Comparison of ENCODE assay signal across 8 cellular contexts in the genomic region with DNA sequence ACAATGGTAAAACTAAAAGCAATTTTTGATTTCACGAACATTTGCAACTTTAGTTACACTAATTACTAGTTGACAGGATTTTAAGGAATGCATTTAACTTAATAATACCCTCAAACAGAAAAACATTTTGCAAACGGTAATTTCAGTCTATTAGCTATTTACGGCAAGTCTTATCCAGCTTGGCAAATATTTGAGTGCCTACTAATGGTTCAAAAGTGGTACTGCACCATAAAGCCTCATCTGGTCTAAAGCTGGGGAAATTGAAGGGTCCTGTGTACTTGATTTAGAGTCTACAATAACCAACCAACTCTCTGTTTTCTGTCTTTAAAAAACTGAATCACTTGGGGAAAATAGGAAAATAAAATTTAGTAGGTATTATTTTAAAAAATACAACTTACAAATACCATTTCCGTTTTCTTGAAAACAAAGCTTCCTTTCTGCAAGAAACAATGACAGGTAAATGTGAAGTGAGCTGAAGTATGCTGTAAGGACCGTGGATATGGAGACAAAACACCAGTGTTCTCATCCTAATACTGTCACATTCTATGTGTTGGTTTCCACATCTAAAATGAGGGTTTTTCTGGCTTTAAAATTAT.
DNase-seq lines count a peak whose midpoint lies in the region; ATAC-seq and TF ChIP-seq lines count a peak whose summit lies in the region.

No MANE protein-coding gene starts in this region.

- H3K4me3 Mint-ChIP-seq in effector memory CD8-positive, alpha-beta T cell: no peak overlapping the region

- peaks cover 3% of the 10 kb centered on the region for H3K36me3 Mint-ChIP-seq in effector memory CD8-positive, alpha-beta T cell (ENCODE audit: insufficient read depth)

- H3K9me3 Mint-ChIP-seq in effector memory CD8-positive, alpha-beta T cell: peaks cover 0 to 1% of the 10 kb centered on the region in 2 donors

- intact Hi-C loops in left ventricle myocardium superior (cut with micrococcal nuclease): no loop called here

- TF ChIP-seq CTCF in AG10803 (conservative IDR thresholded peaks at IDR 0.05; ENCODE audit: low read length) (peak; percentile 96), omental fat pad (IDR thresholded peaks at IDR 0.05) (no peak)

- no peak overlapping the region for H3K27ac Mint-ChIP-seq in effector memory CD8-positive, alpha-beta T cell

- H3K4me3 ChIP-seq in AG10803 (ENCODE audit: low read length): no peak overlapping the region

- peaks cover 19 to 44% of the 10 kb centered on the region in 2 donors for H3K27me3 Mint-ChIP-seq in effector memory CD8-positive, alpha-beta T cell

- DNase-seq in AG10803 (ENCODE audit: low read depth): peak; percentile 54
- DNase-seq in NCI-H69 (lab: John Stamatoyannopoulos, UW): peak; percentile 67
- DNase-seq in effector memory CD8-positive, alpha-beta T cell: no peak
- peak; percentile 19 for DNase-seq in pons (ENCODE audit: low spot score)
- DNase-seq in omental fat pad (ENCODE audit: low spot score): no peak
- no peak for DNase-seq in left ventricle myocardium superior

- H3K4me1 Mint-ChIP-seq in effector memory CD8-positive, alpha-beta T cell (ENCODE audit: low read depth in 2 of 2): no peaks in the 10 kb centered on the region

- ATAC-seq in GM18508 (IDR thresholded peaks at IDR 0.05; ENCODE audit: insufficient read depth, unreplicated experiment): peak; percentile 70
- peak; percentile 52 for ATAC-seq in HG03066 (IDR thresholded peaks at IDR 0.05; ENCODE audit: low read depth, unreplicated experiment)
- peak; percentile 35 for ATAC-seq in effector memory CD8-positive, alpha-beta T cell (replicated peaks)
- ATAC-seq in omental fat pad (ENCODE audit: low FRiP score): no peak
- no peak for ATAC-seq in left ventricle myocardium superior

Comparison
In these comparisons a context has a peak if more than half of its experiments do, and no peak if none do; other contexts are left out.
1. DNase-seq: peak in AG10803 (single experiment), NCI-H69 (single experiment) and pons (single experiment); none in effector memory CD8-positive, alpha-beta T cell (0 of 3), omental fat pad (single experiment) and left ventricle myocardium superior (single experiment).
2. ATAC-seq: peak in GM18508 (single experiment), HG03066 (single experiment) and effector memory CD8-positive, alpha-beta T cell (single experiment); none in omental fat pad (single experiment) and left ventricle myocardium superior (single experiment).